ENCODE assay signal across 8 cellular contexts in the genomic region with DNA sequence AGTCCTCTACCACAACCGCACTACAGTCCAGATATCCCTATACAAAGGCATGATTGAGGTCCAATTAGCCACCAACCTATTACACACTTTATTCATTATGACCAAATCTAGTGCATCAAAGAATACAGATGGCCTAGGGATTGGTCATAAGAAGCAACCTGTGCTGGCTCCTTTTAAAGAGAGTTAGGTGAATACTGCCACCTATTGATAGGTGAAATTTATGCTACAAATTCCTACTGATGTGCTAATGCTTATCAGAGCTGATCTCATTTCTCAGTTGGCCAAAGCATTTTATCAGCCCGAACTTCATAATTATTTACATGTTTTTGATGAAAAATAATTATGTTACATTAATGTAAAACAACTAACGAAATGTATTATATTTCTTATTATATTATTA.
A peak's percentile ranks its signal among the peaks of the same experiment; 100 is the strongest.
DNase-seq lines count a peak whose midpoint lies in the region; ATAC-seq, FAIRE-seq and TF ChIP-seq lines count a peak whose summit lies in the region.

No MANE protein-coding gene starts in this region.

- peak overlapping the region; percentile 75; the same call in 1 of the 2 replicates for H4K5ac ChIP-seq in IMR-90 (ENCODE audit: low read depth, low read length)

- DNase-seq in A549 (ENCODE audit: low read depth in 1 of 2, low spot score in 1 of 2) (peak; percentile 41 to 64), IMR-90 (peak; percentile 70), OCI-M1 (lab: John Stamatoyannopoulos, UW) (peak; percentile 83), erythroblast (lab: John Stamatoyannopoulos, UW) (peak; percentile 17 to 44), non-pigmented ciliary epithelial cell (ENCODE audit: low read depth) (peak; percentile 10), activated gamma-delta T cell (lab: John Stamatoyannopoulos, UW) (no peak)
- no peak for DNase-seq in effector CD4-positive, alpha-beta T cell

- TF ChIP-seq POLR2A in A549 (IDR thresholded peaks at IDR 0.05; ENCODE audit: low read length): no peak
- no peak for TF ChIP-seq POLR2A in IMR-90 (IDR thresholded peaks at IDR 0.05; ENCODE audit: low read depth, low read length)
- TF ChIP-seq POLR2A in erythroblast (IDR thresholded peaks at IDR 0.05; ENCODE audit: low read length): no peak

- TF ChIP-seq CTCF in A549 (IDR thresholded peaks at IDR 0.05): peak; percentile 68
- TF ChIP-seq CTCF in IMR-90 (conservative IDR thresholded peaks at IDR 0.05; ENCODE audit: low read depth, low read length): peak; percentile 66

- FAIRE-seq in A549 (lab: Jason Lieb, UNC): peak; percentile 13

- dilution Hi-C loops in IMR-90 (cut with HindIII; ENCODE audit: low sequenced_read_pairs, unreplicated experiment): no loop called here

- WGBS in A549 (ENCODE audit: missing lambda C conversion rate): 4% methylated on average over 3 of the region's 3 CpGs
- no CpG with 5 or more reads among the region's 3 CpGs for WGBS in IMR-90 (ENCODE audit: extremely low coverage in 2 of 2, insufficient read length in 1 of 2), 2 experiments

- BruUV-seq in IMR-90 (replicated peaks; lab: Mats Ljungman, UMichigan): no TSS peak

- H3K14ac ChIP-seq in IMR-90 (replicated peaks; ENCODE audit: low read depth, low read length): no peak overlapping the region; the same call in 1 of the 2 replicates

- H2AK5ac ChIP-seq in IMR-90 (ENCODE audit: low read depth, low read length): peak overlapping the region; percentile 7; the same call in 1 of the 2 replicates

- no peak overlapping the region for H2AFZ ChIP-seq in IMR-90 (replicated peaks; ENCODE audit: low read length, poor library complexity)

- no peak overlapping the region for H2BK5ac ChIP-seq in IMR-90 (ENCODE audit: low read depth, low read length, poor library complexity, severe bottlenecking)

- no peaks in the 10 kb centered on the region for H3K9me1 ChIP-seq in IMR-90 (ENCODE audit: insufficient read depth, low read length)

- ATAC-seq in A549 (peak; percentile 74 to 89; a peak in 4 of 6 replicates), GM18502 (IDR thresholded peaks at IDR 0.05; ENCODE audit: poor library complexity, unreplicated experiment) (peak; percentile 82), IMR-90 (ENCODE audit: low read depth) (peak; percentile 79)

- H3K9ac ChIP-seq in IMR-90 (ENCODE audit: low read depth, low read length): no peak overlapping the region

- peak overlapping the region; percentile 32; the same call in 1 of the 2 replicates for H3K56ac ChIP-seq in IMR-90 (ENCODE audit: extremely low read depth, insufficient read depth, low read length)

- peak overlapping the region; percentile 81 for H2BK120ac ChIP-seq in IMR-90 (ENCODE audit: low read depth, low read length)

- peak overlapping the region; percentile 63; the same call in 1 of the 2 replicates for H4K91ac ChIP-seq in IMR-90 (ENCODE audit: insufficient read depth, low read depth, low read length)

- intact Hi-C loops in IMR-90 (cut with micrococcal nuclease): loop anchor here (1.0 to 10.0 kb wide), 5 partner anchors 193 to 795 kb away; no protein-coding TSS in a partner anchor

- H4K20me1 ChIP-seq in IMR-90 (ENCODE audit: insufficient read depth, low read length): no peaks in the 10 kb centered on the region

- H3K23ac ChIP-seq in IMR-90 (ENCODE audit: low read depth, low read length): no peak overlapping the region

- H3K18ac ChIP-seq in IMR-90 (ENCODE audit: low read depth, low read length): peak overlapping the region; percentile 78; the same call in 1 of the 2 replicates

- H3K27me3 ChIP-seq in IMR-90 (ENCODE audit: control insufficient read depth, insufficient read depth, low read length): peaks cover 1% of the 10 kb centered on the region; the same call in 1 of the 2 replicates

- H3K4me2 ChIP-seq in A549: no peak overlapping the region
- no peak overlapping the region for H3K4me2 ChIP-seq in IMR-90 (ENCODE audit: low read depth, low read length)

- H2BK20ac ChIP-seq in IMR-90 (ENCODE audit: low read depth, low read length): peak overlapping the region; percentile 77; the same call in 1 of the 2 replicates

- in situ Hi-C loops in IMR-90 (cut with MboI; ENCODE audit: low sequenced_read_pairs): no loop called here

- no peak overlapping the region for H3K4me3 ChIP-seq in A549
- no peak overlapping the region for H3K4me3 ChIP-seq in IMR-90 (ENCODE audit: insufficient read depth, low read depth, low read length)

- H3K9me3 ChIP-seq in A549 (no peaks in the 10 kb centered on the region), IMR-90 (ENCODE audit: control insufficient read depth, insufficient read depth, low read length) (no peaks in the 10 kb centered on the region)

- CTCF ChIA-PET in A549 (lab: Yijun Ruan, JAX) (interaction anchor here (0.6 to 2.2 kb wide), 25 partner anchors 9 to 793 kb away, joined by 3 to 8 read pairs (median 3); no protein-coding TSS in a partner anchor), IMR-90 (lab: Yijun Ruan, JAX) (interaction anchor here (0.6 to 2.2 kb wide), 18 partner anchors 9 to 470 kb away, joined by 3 to 15 read pairs (median 3); no protein-coding TSS in a partner anchor)

- no peaks in the 10 kb centered on the region for H3K79me1 ChIP-seq in IMR-90 (ENCODE audit: low read depth in 1 of 2, low read length in 2 of 2)

- TF ChIP-seq RAD21 in A549 (conservative IDR thresholded peaks at IDR 0.05 in 1 of 2, IDR thresholded peaks at IDR 0.05 in 1 of 2): peak; percentile 75 to 79
- TF ChIP-seq RAD21 in IMR-90 (IDR thresholded peaks at IDR 0.05; ENCODE audit: low read length): peak; percentile 77

- H2BK15ac ChIP-seq in IMR-90 (ENCODE audit: low read depth, low read length): no peak overlapping the region

- no peaks in the 10 kb centered on the region for H3K36me3 ChIP-seq in IMR-90 (ENCODE audit: control insufficient read depth, insufficient read depth, low read length)

- H3K4me1 ChIP-seq in A549: no peaks in the 10 kb centered on the region
- peaks cover 3% of the 10 kb centered on the region for H3K4me1 ChIP-seq in IMR-90 (ENCODE audit: control insufficient read depth, insufficient read depth, low read length)

- H2AK9ac ChIP-seq in IMR-90 (replicated peaks; ENCODE audit: low read depth, low read length, poor library complexity): no peak overlapping the region

- H3K27ac ChIP-seq in A549 (no peak overlapping the region), IMR-90 (ENCODE audit: insufficient read depth, low read length) (no peak overlapping the region)

- POLR2A ChIA-PET in A549 (lab: Yijun Ruan, JAX) (no interaction called here), IMR-90 (lab: Charles Lee; ENCODE audit: unreplicated experiment) (no interaction called here)

- no peak for TF ChIP-seq EP300 in A549 (IDR thresholded peaks at IDR 0.05)

- no peak overlapping the region for H3K4ac ChIP-seq in IMR-90 (ENCODE audit: low read depth, low read length)

- peak overlapping the region in 1 of 2 experiments; percentile 26; a peak in 1 of 4 replicates for H4K8ac ChIP-seq in IMR-90 (ENCODE audit: low read depth in 2 of 2, low read length in 2 of 2)

TF ChIP-seq in A549, 52 proteins besides CTCF, POLR2A, EP300 and RAD21:
- TF ChIP-seq HOXB13 (CRISPR knock-in tag; IDR thresholded peaks at IDR 0.05; ENCODE audit: low read depth): no peak
- TF ChIP-seq FOXS1 (CRISPR knock-in tag; IDR thresholded peaks at IDR 0.05): no peak
- TF ChIP-seq SMC3 (IDR thresholded peaks at IDR 0.05): peak; percentile 50
- no peak for TF ChIP-seq CHD2 (IDR thresholded peaks at IDR 0.05; ENCODE audit: low read length, partially characterized antibody)
- TF ChIP-seq MAZ (IDR thresholded peaks at IDR 0.05; ENCODE audit: borderline replicate concordance, low read depth, low read length): no peak
- TF ChIP-seq RARB (CRISPR knock-in tag; IDR thresholded peaks at IDR 0.05): no peak

TF ChIP-seq in IMR-90, 13 proteins besides CTCF, POLR2A, EP300 and RAD21:
- TF ChIP-seq MAZ (IDR thresholded peaks at IDR 0.05; ENCODE audit: borderline replicate concordance, low read depth, low read length): no peak
- TF ChIP-seq SMC3 (IDR thresholded peaks at IDR 0.05; ENCODE audit: low read depth, low read length): peak; percentile 73

Comparison
In these comparisons a context has a peak if more than half of its experiments do, and no peak if none do; other contexts are left out.
1. DNase-seq: peak in A549 (2 of 2), IMR-90 (single experiment), OCI-M1 (single experiment), erythroblast (2 of 2) and non-pigmented ciliary epithelial cell (single experiment); none in activated gamma-delta T cell (single experiment) and effector CD4-positive, alpha-beta T cell (single experiment).
2. Peak in every context shown above with its lines, with median percentiles within 50 percentile points of each other: ATAC-seq.